11 cellular contexts compared by ENCODE assay signal in the genomic region with DNA sequence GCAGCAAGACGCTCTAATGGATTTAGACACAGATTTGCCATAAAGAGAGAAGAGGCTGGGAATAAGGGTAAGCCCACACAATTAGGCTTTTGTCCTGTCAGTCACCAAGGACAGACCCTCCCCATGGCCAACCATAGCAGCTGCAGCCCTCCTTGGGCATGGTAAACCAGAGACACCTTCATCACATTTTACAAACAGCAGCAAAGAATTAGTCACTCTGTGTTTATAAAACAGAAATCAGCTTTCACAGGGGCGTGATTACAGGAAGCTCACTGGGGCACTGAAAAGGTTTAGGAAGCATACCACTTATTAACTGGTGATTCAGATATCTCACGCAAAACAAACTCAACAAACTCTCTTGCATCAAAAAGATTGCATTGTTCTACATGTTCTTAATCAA. TPM values are rescaled to one million over a fixed set of nuclear protein-coding genes. Genes with fewer than 3 reads are reported as not detected.
DNase-seq lines count a peak whose midpoint lies in the region; ATAC-seq and TF ChIP-seq lines count a peak whose summit lies in the region.
"Had no signal": no experiment of that assay in that cellular context is flagged by ENCODE, and none has a peak within 500 bp of the region (broad histone marks: within the 10 kb centered on the region; RNA-seq: fewer than 3 reads in every experiment).

No MANE protein-coding gene starts in this region.

- H3K36me3 Mint-ChIP-seq in chondrocyte (ENCODE audit: low read depth), result no peaks in the 10 kb centered on the region
- H3K36me3 Mint-ChIP-seq in progenitor cell of endocrine pancreas (ENCODE audit: insufficient read depth), result no peaks in the 10 kb centered on the region

- ATAC-seq in GM21390 (IDR thresholded peaks at IDR 0.05; ENCODE audit: unreplicated experiment), result no peak

- H3K27ac Mint-ChIP-seq in chondrocyte (ENCODE audit: unreplicated experiment) (peak overlapping the region; percentile 82), progenitor cell of endocrine pancreas (peak overlapping the region; percentile 58)
- H3K27ac Mint-ChIP-seq: dendritic cell treated with granulocyte-macrophage colony-stimulating factor and Interleukin-4, amounts not matched to agents 40 ng/mL and 50 ng/mL, for 4 days had no signal

- H3K4me3 Mint-ChIP-seq in chondrocyte (ENCODE audit: unreplicated experiment) (no peak overlapping the region), progenitor cell of endocrine pancreas (ENCODE audit: low read depth) (no peak overlapping the region)
- H3K4me3 Mint-ChIP-seq: dendritic cell treated with granulocyte-macrophage colony-stimulating factor and Interleukin-4, amounts not matched to agents 40 ng/mL and 50 ng/mL, for 4 days had no signal

- H3K27me3 Mint-ChIP-seq in chondrocyte (ENCODE audit: low read depth) (no peaks in the 10 kb centered on the region), progenitor cell of endocrine pancreas (no peaks in the 10 kb centered on the region)
- H3K27me3 Mint-ChIP-seq: dendritic cell treated with granulocyte-macrophage colony-stimulating factor and Interleukin-4, amounts not matched to agents 40 ng/mL and 50 ng/mL, for 4 days had no signal

- DNase-seq in ELF-1 (ENCODE audit: low read depth, low spot score) (peak; percentile 11), NCI-H146 (lab: John Stamatoyannopoulos, UW) (peak; percentile 30), chondrocyte (ENCODE audit: low spot score) (no peak), progenitor cell of endocrine pancreas (ENCODE audit: low spot score, unreplicated experiment) (no peak), NCI-H1694 (lab: John Stamatoyannopoulos, UW) (no peak)
- no peak for DNase-seq in activated CD4-positive, CD25-positive, alpha-beta regulatory T cell treated with anti-CD3 and anti-CD28 coated beads, Interleukin-2, amount 50 U/mL, for 72 hours
- DNase-seq: activated CD4-positive, CD25-positive, alpha-beta regulatory T cell; amygdala; NCI-H1930 had no signal

- H3K4me1 Mint-ChIP-seq in chondrocyte (ENCODE audit: low read depth), result peaks cover 22% of the 10 kb centered on the region
- H3K4me1 Mint-ChIP-seq in progenitor cell of endocrine pancreas (ENCODE audit: low read depth), result peaks cover 3% of the 10 kb centered on the region

- H3K9me3 Mint-ChIP-seq in chondrocyte (ENCODE audit: low read depth) (no peaks in the 10 kb centered on the region), progenitor cell of endocrine pancreas (ENCODE audit: low read depth) (peaks cover 8% of the 10 kb centered on the region)
- H3K9me3 Mint-ChIP-seq: dendritic cell treated with granulocyte-macrophage colony-stimulating factor and Interleukin-4, amounts not matched to agents 40 ng/mL and 50 ng/mL, for 4 days had no signal

- TF ChIP-seq CTCF in chondrocyte (IDR thresholded peaks at IDR 0.05) (no peak), progenitor cell of endocrine pancreas (IDR thresholded peaks at IDR 0.05; ENCODE audit: unreplicated experiment) (no peak)

RNA-seq across cellular contexts. Expression of gene ZNF622, which starts 37.3 kb away (rescaled TPM):
- total RNA-seq in chondrocyte (30.5 to 32.7 TPM (median 30.9 TPM) in 3 replicates), progenitor cell of endocrine pancreas (28.5 TPM in 2 replicates)

Comparison
In these comparisons a context has a peak if more than half of its experiments do, and no peak if none do; other contexts are left out.
1. DNase-seq: peak in ELF-1 (single experiment) and NCI-H146 (single experiment); none in chondrocyte (single experiment), progenitor cell of endocrine pancreas (single experiment), NCI-H1694 (single experiment) and activated CD4-positive, CD25-positive, alpha-beta regulatory T cell treated with anti-CD3 and anti-CD28 coated beads, Interleukin-2, amount 50 U/mL, for 72 hours (single experiment).